ENCODE assay signal across 8 cellular contexts in genomic region chr6:16760536-16761468, GRCh38. TPM values are rescaled to one million over a fixed set of nuclear protein-coding genes. Genes with fewer than 3 reads are reported as not detected.
DNase-seq lines count a peak whose midpoint lies in the region; ATAC-seq and TF ChIP-seq lines count a peak whose summit lies in the region.

Gene ATXN1, minus strand, starts transcription at chr6:16761460.

- H3K27ac Mint-ChIP-seq in activated naive CD8-positive, alpha-beta T cell treated with anti-CD3 and anti-CD28 coated beads for 36 hours, result peak within 1 kb of the TSS; percentile 99
- peak within 1 kb of the TSS; percentile 98 for H3K27ac Mint-ChIP-seq in osteocyte (ENCODE audit: unreplicated experiment)

- H3K36me3 ChIP-seq in SJSA1 (peaks cover 9% of the 10 kb centered on the region), cardiac muscle cell (no peaks in the 10 kb centered on the region)

- peaks cover 61% of the 10 kb centered on the region for H3K4me1 Mint-ChIP-seq in activated naive CD8-positive, alpha-beta T cell treated with anti-CD3 and anti-CD28 coated beads for 36 hours
- H3K4me1 Mint-ChIP-seq in osteocyte (ENCODE audit: unreplicated experiment), result peaks cover 59% of the 10 kb centered on the region

- peak within 1 kb of the TSS; percentile 100 for H3K4me3 Mint-ChIP-seq in activated naive CD8-positive, alpha-beta T cell treated with anti-CD3 and anti-CD28 coated beads for 36 hours
- H3K4me3 Mint-ChIP-seq in osteocyte (ENCODE audit: unreplicated experiment), result peak within 1 kb of the TSS; percentile 98

- H3K9me3 ChIP-seq in SJSA1 (replicated peaks), result no peaks in the 10 kb centered on the region
- H3K9me3 ChIP-seq in cardiac muscle cell (ENCODE audit: low read depth), result no peaks in the 10 kb centered on the region

- TF ChIP-seq CTCF in HFF-Myc (IDR thresholded peaks at IDR 0.05; ENCODE audit: low read depth, low read length, missing control alignments), result no peak
- no peak for TF ChIP-seq CTCF in cardiac muscle cell (IDR thresholded peaks at IDR 0.05; ENCODE audit: low read depth, low read length)
- no peak for TF ChIP-seq CTCF in osteocyte (IDR thresholded peaks at IDR 0.05)

- H3K4me3 ChIP-seq in HFF-Myc (replicated peaks; ENCODE audit: low read depth, low read length) (peak within 1 kb of the TSS; percentile 85), SJSA1 (peak within 1 kb of the TSS; percentile 86), cardiac muscle cell (peak within 1 kb of the TSS; percentile 94)

- DNase-seq in DMS53 (lab: John Stamatoyannopoulos, UW), result peak; percentile 86
- DNase-seq in HFF-Myc (ENCODE audit: extremely low read depth, low read depth), result no peak
- DNase-seq in SJSA1 (ENCODE audit: low read depth in 1 of 2, low spot score in 2 of 2), result peak; percentile 57 to 60
- DNase-seq in activated naive CD8-positive, alpha-beta T cell treated with anti-CD3 and anti-CD28 coated beads for 36 hours, result peak; percentile 39
- peak; percentile 71 to 81 for DNase-seq in cardiac muscle cell (ENCODE audit: low read depth in 1 of 2, low spot score in 1 of 2)
- DNase-seq in osteocyte (ENCODE audit: extremely low spot score, unreplicated experiment), result peak; percentile 86
- no peak for DNase-seq in KG1 (lab: John Stamatoyannopoulos, UW)

- H3K36me3 Mint-ChIP-seq in activated naive CD8-positive, alpha-beta T cell treated with anti-CD3 and anti-CD28 coated beads for 36 hours, result peaks cover 11% of the 10 kb centered on the region
- H3K36me3 Mint-ChIP-seq in osteocyte (ENCODE audit: unreplicated experiment), result no peaks in the 10 kb centered on the region

- H3K4me1 ChIP-seq in SJSA1 (replicated peaks) (peaks cover 47% of the 10 kb centered on the region), cardiac muscle cell (ENCODE audit: low read depth) (peaks cover 27% of the 10 kb centered on the region)

- no peaks in the 10 kb centered on the region for H3K9me3 Mint-ChIP-seq in activated naive CD8-positive, alpha-beta T cell treated with anti-CD3 and anti-CD28 coated beads for 36 hours
- H3K9me3 Mint-ChIP-seq in osteocyte (ENCODE audit: unreplicated experiment), result no peaks in the 10 kb centered on the region

- H3K27ac ChIP-seq in SJSA1 (peak within 1 kb of the TSS; percentile 89), cardiac muscle cell (peak within 1 kb of the TSS; percentile 95)

- no peak for ATAC-seq in GM18870 (IDR thresholded peaks at IDR 0.05; ENCODE audit: unreplicated experiment)

- no peaks in the 10 kb centered on the region for H3K27me3 ChIP-seq in SJSA1 (replicated peaks)
- no peaks in the 10 kb centered on the region for H3K27me3 ChIP-seq in cardiac muscle cell

- no peaks in the 10 kb centered on the region for H3K27me3 Mint-ChIP-seq in activated naive CD8-positive, alpha-beta T cell treated with anti-CD3 and anti-CD28 coated beads for 36 hours
- no peaks in the 10 kb centered on the region for H3K27me3 Mint-ChIP-seq in osteocyte (ENCODE audit: unreplicated experiment)

RNA-seq across cellular contexts. Expression of gene ATXN1, which starts in this region (rescaled TPM):
- total RNA-seq in SJSA1 (2014; rRNA removed; shearing (Covaris generic)), result 20.8 and 24.8 TPM in 2 replicates
- total RNA-seq in activated naive CD8-positive, alpha-beta T cell treated with anti-CD3 and anti-CD28 coated beads for 36 hours, result 10 to 100 TPM; 27.8 to 32.8 TPM
- total RNA-seq in cardiac muscle cell (25.9 and 37.4 TPM in 2 replicates), osteocyte (51.6 and 54.4 TPM in 2 replicates)
- polyA plus RNA-seq in cardiac muscle cell, result 15.1 and 20.9 TPM in 2 replicates

Comparison
In these comparisons a context has a peak if more than half of its experiments do, and no peak if none do; other contexts are left out.
1. DNase-seq: peak in DMS53 (single experiment), SJSA1 (2 of 2), activated naive CD8-positive, alpha-beta T cell treated with anti-CD3 and anti-CD28 coated beads for 36 hours (single experiment), cardiac muscle cell (2 of 2) and osteocyte (single experiment); none in HFF-Myc (single experiment) and KG1 (single experiment).
2. Peak in every context shown above with its lines, with median percentiles within 50 percentile points of each other: H3K4me3 ChIP-seq.